In the genomic region with DNA sequence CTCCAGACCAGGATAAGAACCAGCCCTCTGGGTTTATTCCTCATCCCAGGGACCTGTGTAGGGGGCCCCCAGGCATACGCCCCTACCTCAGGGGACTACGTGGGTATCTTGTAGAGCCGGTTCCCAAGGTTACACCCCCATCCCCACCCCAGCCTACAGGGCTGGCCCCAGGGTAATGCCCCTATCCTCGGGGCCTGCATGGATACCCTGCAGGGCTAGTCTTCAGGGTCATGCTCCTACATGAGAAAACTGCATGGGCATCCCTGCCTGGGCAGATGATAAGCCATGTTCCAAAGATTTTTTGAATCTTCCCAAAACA, we compare ENCODE assay signal across 1 cellular context.
TF ChIP-seq lines count a peak whose summit lies in the region.

No MANE protein-coding gene starts in this region.

TF ChIP-seq in WTC11, 78 proteins besides CTCF, POLR2A, EP300 and RAD21 (continued from another document):
- TF ChIP-seq, protein P1, sequence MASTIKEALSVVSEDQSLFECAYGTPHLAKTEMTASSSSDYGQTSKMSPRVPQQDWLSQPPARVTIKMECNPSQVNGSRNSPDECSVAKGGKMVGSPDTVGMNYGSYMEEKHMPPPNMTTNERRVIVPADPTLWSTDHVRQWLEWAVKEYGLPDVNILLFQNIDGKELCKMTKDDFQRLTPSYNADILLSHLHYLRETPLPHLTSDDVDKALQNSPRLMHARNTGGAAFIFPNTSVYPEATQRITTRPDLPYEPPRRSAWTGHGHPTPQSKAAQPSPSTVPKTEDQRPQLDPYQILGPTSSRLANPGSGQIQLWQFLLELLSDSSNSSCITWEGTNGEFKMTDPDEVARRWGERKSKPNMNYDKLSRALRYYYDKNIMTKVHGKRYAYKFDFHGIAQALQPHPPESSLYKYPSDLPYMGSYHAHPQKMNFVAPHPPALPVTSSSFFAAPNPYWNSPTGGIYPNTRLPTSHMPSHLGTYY (CRISPR knock-in tag; IDR thresholded peaks at IDR 0.05) = no peak
- TF ChIP-seq PRRX2 (CRISPR knock-in tag; IDR thresholded peaks at IDR 0.05) (no peak), ZNF416 (CRISPR knock-in tag; IDR thresholded peaks at IDR 0.05) (no peak), ZNF317 (CRISPR knock-in tag; IDR thresholded peaks at IDR 0.05; ENCODE audit: borderline replicate concordance, low read depth) (no peak), HMGA2 (CRISPR knock-in tag; IDR thresholded peaks at IDR 0.05) (no peak)
- TF ChIP-seq, protein P2, sequence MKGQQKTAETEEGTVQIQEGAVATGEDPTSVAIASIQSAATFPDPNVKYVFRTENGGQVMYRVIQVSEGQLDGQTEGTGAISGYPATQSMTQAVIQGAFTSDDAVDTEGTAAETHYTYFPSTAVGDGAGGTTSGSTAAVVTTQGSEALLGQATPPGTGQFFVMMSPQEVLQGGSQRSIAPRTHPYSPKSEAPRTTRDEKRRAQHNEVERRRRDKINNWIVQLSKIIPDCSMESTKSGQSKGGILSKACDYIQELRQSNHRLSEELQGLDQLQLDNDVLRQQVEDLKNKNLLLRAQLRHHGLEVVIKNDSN (CRISPR knock-in tag; IDR thresholded peaks at IDR 0.05) = no peak
- TF ChIP-seq, protein P3, sequence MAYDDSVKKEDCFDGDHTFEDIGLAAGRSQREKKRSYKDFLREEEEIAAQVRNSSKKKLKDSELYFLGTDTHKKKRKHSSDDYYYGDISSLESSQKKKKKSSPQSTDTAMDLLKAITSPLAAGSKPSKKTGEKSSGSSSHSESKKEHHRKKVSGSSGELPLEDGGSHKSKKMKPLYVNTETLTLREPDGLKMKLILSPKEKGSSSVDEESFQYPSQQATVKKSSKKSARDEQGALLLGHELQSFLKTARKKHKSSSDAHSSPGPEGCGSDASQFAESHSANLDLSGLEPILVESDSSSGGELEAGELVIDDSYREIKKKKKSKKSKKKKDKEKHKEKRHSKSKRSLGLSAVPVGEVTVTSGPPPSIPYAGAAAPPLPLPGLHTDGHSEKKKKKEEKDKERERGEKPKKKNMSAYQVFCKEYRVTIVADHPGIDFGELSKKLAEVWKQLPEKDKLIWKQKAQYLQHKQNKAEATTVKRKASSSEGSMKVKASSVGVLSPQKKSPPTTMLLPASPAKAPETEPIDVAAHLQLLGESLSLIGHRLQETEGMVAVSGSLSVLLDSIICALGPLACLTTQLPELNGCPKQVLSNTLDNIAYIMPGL (CRISPR knock-in tag; IDR thresholded peaks at IDR 0.05) = no peak
